In the genomic region with DNA sequence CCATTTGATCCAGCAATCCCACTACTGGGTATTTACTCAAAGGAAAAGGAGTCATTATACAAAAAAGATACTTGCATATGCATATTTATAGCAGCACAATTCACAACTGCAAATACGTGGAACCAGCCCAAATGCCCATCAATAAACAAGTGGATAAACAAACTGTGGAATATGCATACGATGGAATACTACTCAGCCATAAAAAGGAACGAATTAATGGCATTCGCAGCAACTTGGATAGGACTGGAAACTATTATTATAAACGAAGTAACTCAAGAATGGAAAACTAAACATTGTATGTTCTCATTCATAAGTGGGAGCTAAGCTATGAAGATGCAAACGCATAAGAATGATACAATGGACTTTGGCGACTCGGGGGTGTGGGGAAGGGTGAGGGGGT, we compare ENCODE assay signal across 36 cellular contexts.
A peak's percentile ranks its signal among the peaks of the same experiment; 100 is the strongest.
DNase-seq lines count a peak whose midpoint lies in the region; ATAC-seq, FAIRE-seq and TF ChIP-seq lines count a peak whose summit lies in the region.
"Had no signal": no experiment of that assay in that cellular context is flagged by ENCODE, and none has a peak within 500 bp of the region (broad histone marks: within the 10 kb centered on the region; RNA-seq: fewer than 3 reads in every experiment).

No MANE protein-coding gene starts in this region.

- no peaks in the 10 kb centered on the region for H3K9me1 ChIP-seq in K562 (ENCODE audit: control insufficient read depth, insufficient read depth, low read length)

- FAIRE-seq in H54 (lab: Jason Lieb, UNC), result peak; percentile 58
- no peak for FAIRE-seq in K562 (lab: Jason Lieb, UNC)
- FAIRE-seq in urothelium cell line (lab: Jason Lieb, UNC), result peak; percentile 89
- FAIRE-seq in D721Med (lab: Jason Lieb, UNC), result no peak
- FAIRE-seq: A204.1, A549 had no signal

- no peak overlapping the region for H3K27ac ChIP-seq in HEK293 (ENCODE audit: extremely low read depth, low read depth, low read length)
- no peak overlapping the region for H3K27ac ChIP-seq in K562 (ENCODE audit: extremely low read depth, low read depth, low read length)
- H3K27ac ChIP-seq: 22Rv1; A549; BLaER1; BLaER1 treated with 17β-estradiol and CSF1 and Interleukin-3, amounts not matched to agents 10 nM and 100 nM; C4-2B had no signal

- no peak overlapping the region for H3K27ac Mint-ChIP-seq in WTC11
- H3K27ac Mint-ChIP-seq: B cell; CD4-positive, alpha-beta memory T cell; CD4-positive, alpha-beta T cell; CD4-positive, CD25-positive, alpha-beta regulatory T cell; CD8-positive, alpha-beta memory T cell; CD8-positive, alpha-beta T cell had no signal

- intact Hi-C loops in K562 (cut with micrococcal nuclease), result no loop called here

- H3K4me1 ChIP-seq in HEK293 (ENCODE audit: control insufficient read depth, insufficient read depth, low read length), result peaks cover 5% of the 10 kb centered on the region; the same call in 1 of the 2 replicates
- H3K4me1 ChIP-seq in K562 (replicated peaks in 1 of 2; ENCODE audit: control insufficient read depth in 2 of 2, insufficient read depth in 2 of 2, low read length in 2 of 2), result no peaks in the 10 kb centered on the region
- H3K4me1 ChIP-seq: A549, BE2C, BLaER1 had no signal

- H3K9me3 Mint-ChIP-seq in WTC11, result no peaks in the 10 kb centered on the region

- H3K27me3 ChIP-seq in K562 (ENCODE audit: control insufficient read depth in 2 of 2, insufficient read depth in 2 of 2, low read length in 2 of 2), result no peaks in the 10 kb centered on the region
- H3K27me3 ChIP-seq: BE2C; BLaER1; BLaER1 treated with 17β-estradiol and CSF1 and Interleukin-3, amounts not matched to agents 10 nM and 100 nM had no signal

- CTCF ChIA-PET in HEK293 (lab: Yijun Ruan, JAX) (no interaction called here), K562 (lab: Yijun Ruan, JAX; ENCODE audit: low intra/inter-chr PET ratio) (no interaction called here), WTC11 (lab: Charles Lee) (no interaction called here)

- no peak overlapping the region for H2AFZ ChIP-seq in K562 (ENCODE audit: low read depth, low read length)

- H3K4me1 Mint-ChIP-seq in WTC11, result no peaks in the 10 kb centered on the region
- H3K4me1 Mint-ChIP-seq: B cell; CD4-positive, alpha-beta memory T cell; CD4-positive, CD25-positive, alpha-beta regulatory T cell; CD8-positive, alpha-beta memory T cell had no signal

- TF ChIP-seq CTCF in HEK293 (tag by site-specific recombination; IDR thresholded peaks at IDR 0.05) (no peak), K562 (IDR thresholded peaks at IDR 0.05 in 2 of 3, conservative IDR thresholded peaks at IDR 0.05 in 1 of 3; ENCODE audit: insufficient read depth in 2 of 3, low read depth in 1 of 3, low read length in 3 of 3) (no peak), D721Med (IDR thresholded peaks at IDR 0.05; ENCODE audit: insufficient read depth, missing control alignments) (no peak), WTC11 (IDR thresholded peaks at IDR 0.05) (no peak)

- in situ Hi-C loops in K562 (cut with MboI), result no loop called here

- no peak for TF ChIP-seq RAD21 in K562 (CRISPR knock-in tag; conservative IDR thresholded peaks at IDR 0.05 in 1 of 2, IDR thresholded peaks at IDR 0.05 in 1 of 2)

- BruUV-seq in K562 (replicated peaks; lab: Mats Ljungman, UMichigan), result no TSS peak

- H3K4me3 ChIP-seq in HEK293 (ENCODE audit: low read depth, low read length) (no peak overlapping the region), K562 (no peak overlapping the region)
- H3K4me3 ChIP-seq: A549; BLaER1; BLaER1 treated with 17β-estradiol and CSF1 and Interleukin-3, amounts not matched to agents 10 nM and 100 nM had no signal

- TF ChIP-seq EP300 in K562 (IDR thresholded peaks at IDR 0.05; ENCODE audit: low read length), result no peak

- H3K36me3 ChIP-seq in HEK293 (ENCODE audit: control insufficient read depth in 2 of 2, insufficient read depth in 1 of 2, low read length in 2 of 2), result no peaks in the 10 kb centered on the region
- no peaks in the 10 kb centered on the region for H3K36me3 ChIP-seq in K562 (ENCODE audit: control insufficient read depth, insufficient read depth, low read length)
- H3K36me3 ChIP-seq: BE2C had no signal

- H3K9me3 ChIP-seq in HEK293 (ENCODE audit: control insufficient read depth, insufficient read depth, low read depth, low read length) (no peaks in the 10 kb centered on the region), K562 (replicated peaks; ENCODE audit: control insufficient read depth, insufficient read depth, low read depth, low read length) (no peaks in the 10 kb centered on the region)
- H3K9me3 ChIP-seq: A549, BE2C, Caco-2 had no signal

- WGBS in K562 (ENCODE audit: insufficient coverage, low coverage, missing lambda C conversion rate), result 79% methylated on average over 8 of the region's 8 CpGs

- TF ChIP-seq POLR2A in H54 (IDR thresholded peaks at IDR 0.05; ENCODE audit: low read depth, low read length) (no peak), K562 (conservative IDR thresholded peaks at IDR 0.05) (no peak)

- H3K4me2 ChIP-seq in K562 (ENCODE audit: insufficient read depth, low read length), result no peak overlapping the region
- H3K4me2 ChIP-seq: A549; BLaER1; BLaER1 treated with 17β-estradiol and CSF1 and Interleukin-3, amounts not matched to agents 10 nM and 100 nM had no signal

- POLR2A ChIA-PET in HEK293 (lab: Yijun Ruan, JAX), result no interaction called here
- POLR2A ChIA-PET in K562 (lab: Yijun Ruan, JAX), result interaction anchor here (0.6 kb wide), 1 partner anchor 27 kb away, joined by 3 read pairs; no protein-coding TSS in a partner anchor
- POLR2A ChIA-PET in WTC11 (lab: Charles Lee), result no interaction called here

- ATAC-seq in K562 (no peak), WTC11 (no peak), HG02938 (IDR thresholded peaks at IDR 0.05; ENCODE audit: unreplicated experiment) (no peak)
- ATAC-seq: A549; CD8-positive, alpha-beta T cell had no signal

- DNase-seq in H54 (ENCODE audit: insufficient read length, low spot score), result no peak
- no peak for DNase-seq in K562 (ENCODE audit: extremely low read depth in 1 of 4, low spot score in 3 of 4)
- no peak for DNase-seq in urothelium cell line (ENCODE audit: low spot score)
- no peak for DNase-seq in D721Med (ENCODE audit: insufficient read length, low spot score)
- DNase-seq in WTC11 (ENCODE audit: low spot score), result no peak
- DNase-seq in activated CD8-positive, alpha-beta memory T cell treated with anti-CD3 and anti-CD28 coated beads, Interleukin-2, amount 50 U/mL, for 48 hours, result no peak
- DNase-seq: 8988T; ACHN; AML-193; BE2C; C1 segment of cervical spinal cord; Caco-2; Calu3; CD4-positive, alpha-beta memory T cell; CD4-positive, alpha-beta T cell; CD4-positive, CD25-positive, alpha-beta regulatory T cell; CD8-positive, alpha-beta memory T cell; CD8-positive, alpha-beta T cell; COR-L47; DMS 273 treated with DMSO at 0.1 percent for 48 hours; DMS153; DMS53; DMS79; DMS79 treated with DMSO at 0.1 percent for 48 hours; DND-41; EL had no signal

- no peak overlapping the region for H3K9ac ChIP-seq in K562 (ENCODE audit: insufficient read depth in 1 of 2, low read depth in 2 of 2, low read length in 2 of 2)
- H3K9ac ChIP-seq: BLaER1; BLaER1 treated with 17β-estradiol and CSF1 and Interleukin-3, amounts not matched to agents 10 nM and 100 nM had no signal

- H3K27me3 Mint-ChIP-seq in WTC11 (ENCODE audit: low read depth), result no peaks in the 10 kb centered on the region
- H3K27me3 Mint-ChIP-seq: B cell; CD4-positive, alpha-beta memory T cell; CD4-positive, alpha-beta T cell; CD4-positive, CD25-positive, alpha-beta regulatory T cell; CD8-positive, alpha-beta memory T cell had no signal

- H3K79me2 ChIP-seq in K562 (ENCODE audit: control insufficient read depth, insufficient read depth, low read length), result no peaks in the 10 kb centered on the region

- no peaks in the 10 kb centered on the region for H4K20me1 ChIP-seq in K562 (replicated peaks; ENCODE audit: control insufficient read depth, insufficient read depth, low read length)
- H4K20me1 ChIP-seq: BLaER1; BLaER1 treated with 17β-estradiol and CSF1 and Interleukin-3, amounts not matched to agents 10 nM and 100 nM had no signal

- no peaks in the 10 kb centered on the region for H3K36me3 Mint-ChIP-seq in WTC11

- no peak overlapping the region for H3K4me3 Mint-ChIP-seq in WTC11
- H3K4me3 Mint-ChIP-seq: B cell; CD14-positive monocyte; CD4-positive, alpha-beta memory T cell; CD4-positive, alpha-beta T cell; CD4-positive, CD25-positive, alpha-beta regulatory T cell; CD8-positive, alpha-beta memory T cell; CD8-positive, alpha-beta T cell had no signal

TF ChIP-seq in HEK293, 187 proteins besides CTCF, POLR2A, EP300 and RAD21 (continues in another document):
- TF ChIP-seq ZNF394 (tag by site-specific recombination; IDR thresholded peaks at IDR 0.05; ENCODE audit: borderline replicate concordance), result no peak

TF ChIP-seq in K562, 482 proteins besides CTCF, POLR2A, EP300 and RAD21:
- peak; percentile 56 for TF ChIP-seq ZNF146 (CRISPR knock-in tag; IDR thresholded peaks at IDR 0.05; ENCODE audit: unreplicated experiment)
- TF ChIP-seq ZNF408 (CRISPR knock-in tag; IDR thresholded peaks at IDR 0.05; ENCODE audit: low read depth), result no peak
- TF ChIP-seq ZNF75A (CRISPR knock-in tag; IDR thresholded peaks at IDR 0.05), result no peak
TF ChIP-seq in K562: peak in this region for 1.

TF ChIP-seq in WTC11, 78 proteins besides CTCF, POLR2A, EP300 and RAD21 (continues in another document):
- TF ChIP-seq ZNF671 (CRISPR knock-in tag; IDR thresholded peaks at IDR 0.05), result no peak
- TF ChIP-seq, protein P1, sequence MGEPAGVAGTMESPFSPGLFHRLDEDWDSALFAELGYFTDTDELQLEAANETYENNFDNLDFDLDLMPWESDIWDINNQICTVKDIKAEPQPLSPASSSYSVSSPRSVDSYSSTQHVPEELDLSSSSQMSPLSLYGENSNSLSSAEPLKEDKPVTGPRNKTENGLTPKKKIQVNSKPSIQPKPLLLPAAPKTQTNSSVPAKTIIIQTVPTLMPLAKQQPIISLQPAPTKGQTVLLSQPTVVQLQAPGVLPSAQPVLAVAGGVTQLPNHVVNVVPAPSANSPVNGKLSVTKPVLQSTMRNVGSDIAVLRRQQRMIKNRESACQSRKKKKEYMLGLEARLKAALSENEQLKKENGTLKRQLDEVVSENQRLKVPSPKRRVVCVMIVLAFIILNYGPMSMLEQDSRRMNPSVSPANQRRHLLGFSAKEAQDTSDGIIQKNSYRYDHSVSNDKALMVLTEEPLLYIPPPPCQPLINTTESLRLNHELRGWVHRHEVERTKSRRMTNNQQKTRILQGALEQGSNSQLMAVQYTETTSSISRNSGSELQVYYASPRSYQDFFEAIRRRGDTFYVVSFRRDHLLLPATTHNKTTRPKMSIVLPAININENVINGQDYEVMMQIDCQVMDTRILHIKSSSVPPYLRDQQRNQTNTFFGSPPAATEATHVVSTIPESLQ (CRISPR knock-in tag; IDR thresholded peaks at IDR 0.05), result no peak
- TF ChIP-seq, protein P2, sequence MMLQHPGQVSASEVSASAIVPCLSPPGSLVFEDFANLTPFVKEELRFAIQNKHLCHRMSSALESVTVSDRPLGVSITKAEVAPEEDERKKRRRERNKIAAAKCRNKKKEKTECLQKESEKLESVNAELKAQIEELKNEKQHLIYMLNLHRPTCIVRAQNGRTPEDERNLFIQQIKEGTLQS (CRISPR knock-in tag; conservative IDR thresholded peaks at IDR 0.05), result no peak
